9 cellular contexts compared by ENCODE assay signal in the genomic region with DNA sequence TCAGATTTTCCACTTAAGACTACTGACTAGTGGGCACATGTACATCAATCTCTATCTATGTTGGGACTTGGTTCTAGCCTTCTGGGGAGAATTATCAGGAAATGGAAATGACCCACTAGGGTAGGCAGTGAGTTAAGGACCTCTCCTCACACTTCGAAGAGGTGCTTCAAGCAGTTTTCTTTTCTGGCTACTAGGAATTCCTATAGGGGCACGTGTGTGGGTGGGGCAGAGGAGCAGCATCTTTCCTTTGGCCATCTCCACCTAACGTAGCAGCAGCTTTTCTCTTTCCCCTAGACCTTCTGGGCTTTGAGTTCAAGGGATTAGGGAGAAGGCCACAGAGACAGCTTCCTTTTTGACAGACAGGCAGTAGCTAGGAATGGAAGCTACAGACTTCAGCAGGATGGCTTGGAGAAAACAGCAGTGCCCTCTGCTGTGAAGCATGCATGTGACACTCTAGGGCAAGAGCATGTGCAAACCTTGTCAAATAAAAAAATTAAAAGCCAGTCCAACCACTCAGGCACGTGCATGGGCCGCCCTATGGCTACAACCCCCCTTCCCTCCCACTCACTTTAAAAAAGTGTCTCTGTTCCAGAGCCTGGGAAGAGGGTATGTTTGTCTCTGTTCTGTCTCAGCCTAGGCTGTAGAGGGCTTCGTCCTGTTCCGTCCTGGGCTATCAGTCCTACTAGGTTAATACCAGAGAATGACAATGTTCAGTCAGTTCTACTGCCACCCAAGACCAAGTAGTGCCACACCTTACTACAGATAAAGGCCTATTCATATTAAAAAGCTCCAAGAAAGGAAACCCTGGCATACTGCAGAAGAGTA. TPM values are rescaled to one million over a fixed set of nuclear protein-coding genes. Genes with fewer than 3 reads are reported as not detected.
DNase-seq lines count a peak whose midpoint lies in the region; ATAC-seq and TF ChIP-seq lines count a peak whose summit lies in the region.
"Had no signal": no experiment of that assay in that cellular context is flagged by ENCODE, and none has a peak within 500 bp of the region (broad histone marks: within the 10 kb centered on the region; RNA-seq: fewer than 3 reads in every experiment).

No MANE protein-coding gene starts in this region.

- no peaks in the 10 kb centered on the region for H3K27me3 Mint-ChIP-seq in activated CD8-positive, alpha-beta T cell treated with anti-CD3 and anti-CD28 coated beads for 36 hours
- H3K27me3 Mint-ChIP-seq: activated naive CD4-positive, alpha-beta T cell treated with anti-CD3 and anti-CD28 coated beads, Interleukin-2, amount 50 U/mL, for 24 hours had no signal

- ATAC-seq in activated CD8-positive, alpha-beta T cell treated with anti-CD3 and anti-CD28 coated beads for 36 hours = peak; percentile 75
- ATAC-seq in left ventricle myocardium superior = peak; percentile 88
- ATAC-seq in stimulated activated effector memory CD8-positive, alpha-beta T cell treated with anti-CD3 and anti-CD28 coated beads, Interleukin-12 subunit alpha, Interleukin-12 subunit beta, amount 100 ng/mL, for 72 hours = peak; percentile 55
- no peak for ATAC-seq in GM21825 (IDR thresholded peaks at IDR 0.05; ENCODE audit: unreplicated experiment)

- H3K27ac Mint-ChIP-seq in activated CD8-positive, alpha-beta T cell treated with anti-CD3 and anti-CD28 coated beads for 36 hours = no peak overlapping the region
- H3K27ac Mint-ChIP-seq in stimulated activated effector memory CD8-positive, alpha-beta T cell treated with anti-CD3 and anti-CD28 coated beads, Interleukin-12 subunit alpha, Interleukin-12 subunit beta, amount 100 ng/mL, for 72 hours = no peak overlapping the region
- H3K27ac Mint-ChIP-seq: activated naive CD4-positive, alpha-beta T cell treated with anti-CD3 and anti-CD28 coated beads, Interleukin-2, amount 50 U/mL, for 24 hours had no signal

- DNase-seq in NOMO-1 (lab: John Stamatoyannopoulos, UW; ENCODE audit: unreplicated experiment in 2 of 2) (peak; percentile 23 to 37), NOMO-1 treated with dmso at 0.1 percent for 144 hours (lab: John Stamatoyannopoulos, UW; ENCODE audit: unreplicated experiment) (no peak), MV-4-11 (lab: John Stamatoyannopoulos, UW) (peak; percentile 79), left ventricle myocardium superior (peak; percentile 38), NCI-H1436 (lab: John Stamatoyannopoulos, UW) (no peak)
- peak; percentile 35 for DNase-seq in activated CD8-positive, alpha-beta T cell treated with anti-CD3 and anti-CD28 coated beads for 36 hours
- DNase-seq in stimulated activated effector memory CD8-positive, alpha-beta T cell treated with anti-CD3 and anti-CD28 coated beads, Interleukin-12 subunit alpha, Interleukin-12 subunit beta, amount 100 ng/mL, for 72 hours (ENCODE audit: low spot score in 2 of 2) = no peak

- CTCF ChIA-PET in activated CD8-positive, alpha-beta T cell treated with anti-CD3 and anti-CD28 coated beads for 36 hours (lab: Charles Lee) = interaction anchor here (0.6 to 1.8 kb wide), 6 partner anchors 24 to 95 kb away, joined by 3 to 6 read pairs (median 4); a partner anchor contains a TSS

- intact Hi-C loops in activated CD8-positive, alpha-beta T cell treated with anti-CD3 and anti-CD28 coated beads for 36 hours (cut with micrococcal nuclease) = loop anchor here (5.0 kb wide), 1 partner anchor 61 kb away; no protein-coding TSS in a partner anchor
- intact Hi-C loops in left ventricle myocardium superior (cut with micrococcal nuclease) = no loop called here

- TF ChIP-seq CTCF in activated CD8-positive, alpha-beta T cell treated with anti-CD3 and anti-CD28 coated beads for 36 hours (IDR thresholded peaks at IDR 0.05) = peak; percentile 18

- H3K36me3 Mint-ChIP-seq in activated CD8-positive, alpha-beta T cell treated with anti-CD3 and anti-CD28 coated beads for 36 hours (ENCODE audit: low read depth) = no peaks in the 10 kb centered on the region
- no peaks in the 10 kb centered on the region for H3K36me3 Mint-ChIP-seq in stimulated activated effector memory CD8-positive, alpha-beta T cell treated with anti-CD3 and anti-CD28 coated beads, Interleukin-12 subunit alpha, Interleukin-12 subunit beta, amount 100 ng/mL, for 72 hours
- H3K36me3 Mint-ChIP-seq: activated naive CD4-positive, alpha-beta T cell treated with anti-CD3 and anti-CD28 coated beads, Interleukin-2, amount 50 U/mL, for 24 hours had no signal

- no peak overlapping the region for H3K4me3 Mint-ChIP-seq in activated CD8-positive, alpha-beta T cell treated with anti-CD3 and anti-CD28 coated beads for 36 hours
- no peak overlapping the region for H3K4me3 Mint-ChIP-seq in stimulated activated effector memory CD8-positive, alpha-beta T cell treated with anti-CD3 and anti-CD28 coated beads, Interleukin-12 subunit alpha, Interleukin-12 subunit beta, amount 100 ng/mL, for 72 hours
- H3K4me3 Mint-ChIP-seq: activated naive CD4-positive, alpha-beta T cell treated with anti-CD3 and anti-CD28 coated beads, Interleukin-2, amount 50 U/mL, for 24 hours had no signal

- no peaks in the 10 kb centered on the region for H3K9me3 Mint-ChIP-seq in activated CD8-positive, alpha-beta T cell treated with anti-CD3 and anti-CD28 coated beads for 36 hours
- no peaks in the 10 kb centered on the region for H3K9me3 Mint-ChIP-seq in stimulated activated effector memory CD8-positive, alpha-beta T cell treated with anti-CD3 and anti-CD28 coated beads, Interleukin-12 subunit alpha, Interleukin-12 subunit beta, amount 100 ng/mL, for 72 hours
- H3K9me3 Mint-ChIP-seq: activated naive CD4-positive, alpha-beta T cell treated with anti-CD3 and anti-CD28 coated beads, Interleukin-2, amount 50 U/mL, for 24 hours had no signal

- POLR2A ChIA-PET in activated CD8-positive, alpha-beta T cell treated with anti-CD3 and anti-CD28 coated beads for 36 hours (lab: Charles Lee) = no interaction called here

- H3K4me1 Mint-ChIP-seq in activated CD8-positive, alpha-beta T cell treated with anti-CD3 and anti-CD28 coated beads for 36 hours (ENCODE audit: low read depth) = no peaks in the 10 kb centered on the region
- H3K4me1 Mint-ChIP-seq in stimulated activated effector memory CD8-positive, alpha-beta T cell treated with anti-CD3 and anti-CD28 coated beads, Interleukin-12 subunit alpha, Interleukin-12 subunit beta, amount 100 ng/mL, for 72 hours = no peaks in the 10 kb centered on the region
- H3K4me1 Mint-ChIP-seq: activated naive CD4-positive, alpha-beta T cell treated with anti-CD3 and anti-CD28 coated beads, Interleukin-2, amount 50 U/mL, for 24 hours had no signal

RNA-seq across cellular contexts. Expression of a gene that starts 8.7 kb away (rescaled TPM):
- not detected for total RNA-seq in activated CD8-positive, alpha-beta T cell treated with anti-CD3 and anti-CD28 coated beads for 36 hours
- 0.72 TPM for total RNA-seq in left ventricle myocardium superior

RNA-seq across cellular contexts. Expression of a gene that starts 48.5 kb away (rescaled TPM):
- 10 to 100 TPM; 12.2 to 14.6 TPM for total RNA-seq in activated CD8-positive, alpha-beta T cell treated with anti-CD3 and anti-CD28 coated beads for 36 hours
- not detected for total RNA-seq in left ventricle myocardium superior

RNA-seq across cellular contexts. Expression of a gene that starts 54.9 kb away (rescaled TPM):
- 10 to 100 TPM; 25.8 to 29.1 TPM for total RNA-seq in activated CD8-positive, alpha-beta T cell treated with anti-CD3 and anti-CD28 coated beads for 36 hours
- total RNA-seq in left ventricle myocardium superior = 32.3 TPM

Comparison
In these comparisons a context has a peak if more than half of its experiments do, and no peak if none do; other contexts are left out.
1. DNase-seq: peak in NOMO-1 (2 of 2), MV-4-11 (single experiment), activated CD8-positive, alpha-beta T cell treated with anti-CD3 and anti-CD28 coated beads for 36 hours (single experiment) and left ventricle myocardium superior (single experiment); none in NOMO-1 treated with dmso at 0.1 percent for 144 hours (single experiment), stimulated activated effector memory CD8-positive, alpha-beta T cell treated with anti-CD3 and anti-CD28 coated beads, Interleukin-12 subunit alpha, Interleukin-12 subunit beta, amount 100 ng/mL, for 72 hours (0 of 2) and NCI-H1436 (single experiment).
2. RNA of a gene that starts 48.5 kb away (total RNA-seq): 12.2 to 14.6 TPM in activated CD8-positive, alpha-beta T cell treated with anti-CD3 and anti-CD28 coated beads for 36 hours; not detected in left ventricle myocardium superior (single experiment); every median in the first group is over 10 times any median in the second.